Comparison of ENCODE assay signal across 34 cellular contexts in genomic region chr6:162344301-162344700, GRCh38.
"Had no signal": no experiment of that assay in that cellular context is flagged by ENCODE, and none has a peak within 500 bp of the region (broad histone marks: within the 10 kb centered on the region; RNA-seq: fewer than 3 reads in every experiment).

No MANE protein-coding gene starts in this region.

- H3K36me3 ChIP-seq: ascending aorta, esophagus squamous epithelium, lower lobe of right lung, neutrophil, sigmoid colon, thyroid gland, upper lobe of left lung, vagina, WERI-Rb-1 had no signal

- H3K36me3 Mint-ChIP-seq: natural killer cell treated with Interleukin-12 subunit alpha and Interleukin-12 subunit beta and Interleukin-15 and Interleukin-18, amount 100 ng/mL, for 72 hours; stimulated activated memory B cell treated with anti-CD40 and anti-IgM and Interleukin-4, amounts not matched to agents 10 μg/mL and 1 μg/mL and 100 μg/mL, for 72 hours had no signal

- H3K4me1 Mint-ChIP-seq: activated naive CD8-positive, alpha-beta T cell treated with anti-CD3 and anti-CD28 coated beads for 36 hours; stimulated activated memory B cell treated with anti-CD40 and anti-IgM and Interleukin-4, amounts not matched to agents 10 μg/mL and 1 μg/mL and 100 μg/mL, for 72 hours; stimulated activated naive CD8-positive, alpha-beta T cell treated with anti-CD3 and anti-CD28 coated beads, Interleukin-15, amount 100 ng/mL, for 72 hours had no signal

- H3K27ac Mint-ChIP-seq: activated naive CD4-positive, alpha-beta T cell treated with anti-CD3 and anti-CD28 coated beads for 36 hours; activated naive CD8-positive, alpha-beta T cell treated with anti-CD3 and anti-CD28 coated beads for 36 hours; activated T-helper 1 cell treated with anti-CD3 and anti-CD28 coated beads, Interleukin-12 subunit alpha, Interleukin-12 subunit beta, Interleukin-2, Interleukin-4 antibody, amounts not matched to agents 30 ng/mL and 10 ng/mL and 1 ng/mL, durations not matched to agents 14 hours and 24 hours and 36 hours; dendritic cell treated with granulocyte-macrophage colony-stimulating factor and Interleukin-4, amounts not matched to agents 40 ng/mL and 50 ng/mL, for 4 days; natural killer cell treated with Interleukin-12 subunit alpha and Interleukin-12 subunit beta and Interleukin-15 and Interleukin-18, amount 100 ng/mL, for 72 hours; stimulated activated memory B cell treated with anti-CD40 and anti-IgM and Interleukin-4, amounts not matched to agents 10 μg/mL and 1 μg/mL and 100 μg/mL, for 72 hours; stimulated activated naive CD8-positive, alpha-beta T cell treated with anti-CD3 and anti-CD28 coated beads, Interleukin-15, amount 100 ng/mL, for 72 hours; T-helper 1 cell treated with Interleukin-12 subunit alpha and Interleukin-12 subunit beta and Interleukin-4 antibody, amounts not matched to agents 30 μg/mL and 1 μg/mL, for 36 hours had no signal

- H3K27me3 ChIP-seq: ascending aorta, esophagus squamous epithelium, neutrophil, sigmoid colon, thyroid gland, upper lobe of left lung, vagina had no signal

- H3K4me2 ChIP-seq: smooth muscle cell had no signal

- H3K4me1 ChIP-seq: ascending aorta, lower lobe of right lung, sigmoid colon, thyroid gland, upper lobe of left lung, vagina had no signal

- H3K4me3 Mint-ChIP-seq: activated naive CD4-positive, alpha-beta T cell treated with anti-CD3 and anti-CD28 coated beads for 36 hours; activated naive CD8-positive, alpha-beta T cell treated with anti-CD3 and anti-CD28 coated beads for 36 hours; activated T-helper 1 cell treated with anti-CD3 and anti-CD28 coated beads, Interleukin-12 subunit alpha, Interleukin-12 subunit beta, Interleukin-2, Interleukin-4 antibody, amounts not matched to agents 30 ng/mL and 10 ng/mL and 1 ng/mL, durations not matched to agents 14 hours and 24 hours and 36 hours; dendritic cell treated with granulocyte-macrophage colony-stimulating factor and Interleukin-4, amounts not matched to agents 40 ng/mL and 50 ng/mL, for 4 days; natural killer cell treated with Interleukin-12 subunit alpha and Interleukin-12 subunit beta and Interleukin-15 and Interleukin-18, amount 100 ng/mL, for 72 hours; stimulated activated memory B cell treated with anti-CD40 and anti-IgM and Interleukin-4, amounts not matched to agents 10 μg/mL and 1 μg/mL and 100 μg/mL, for 72 hours; stimulated activated naive CD8-positive, alpha-beta T cell treated with anti-CD3 and anti-CD28 coated beads, Interleukin-15, amount 100 ng/mL, for 72 hours; T-helper 1 cell treated with Interleukin-12 subunit alpha and Interleukin-12 subunit beta and Interleukin-4 antibody, amounts not matched to agents 30 μg/mL and 1 μg/mL, for 36 hours had no signal

- DNase-seq: activated CD4-positive, alpha-beta T cell treated with anti-CD3 and anti-CD28 coated beads for 48 hours; activated CD4-positive, alpha-beta T cell treated with anti-CD3 and anti-CD28 coated beads, Interleukin-2, amount 50 U/mL, for 48 hours; activated CD8-positive, alpha-beta memory T cell treated with anti-CD3 and anti-CD28 coated beads for 24 hours; activated effector memory CD4-positive, alpha-beta T cell treated with anti-CD3 and anti-CD28 coated beads, Interleukin-2, amount 50 U/mL, for 16 hours; activated naive CD4-positive, alpha-beta T cell treated with anti-CD3 and anti-CD28 coated beads for 36 hours; activated naive CD8-positive, alpha-beta T cell treated with anti-CD3 and anti-CD28 coated beads for 36 hours; central memory CD4-positive, alpha-beta T cell; effector CD4-positive, alpha-beta T cell; esophagus squamous epithelium; head of caudate nucleus; hippocampal formation; lower lobe of right lung; mucosa of descending colon; sigmoid colon; stimulated activated CD4-positive, alpha-beta T cell treated with anti-CD3 and anti-CD28 coated beads, Interleukin-1b, Interleukin-23, amount 100 ng/mL, for 48 hours; stimulated activated CD4-positive, alpha-beta T cell treated with anti-CD3 and anti-CD28 coated beads, Interleukin-4, amount 100 ng/mL, for 4 hours; stimulated activated CD8-positive, alpha-beta memory T cell treated with anti-CD3 and anti-CD28 coated beads, Interleukin-4, amount 100 ng/mL, for 48 hours; stimulated activated naive CD8-positive, alpha-beta T cell treated with anti-CD3 and anti-CD28 coated beads, Interleukin-15, amount 100 ng/mL, for 72 hours; SW 1271; T-helper 9 cell; thyroid gland; upper lobe of left lung; WERI-Rb-1 had no signal

- ATAC-seq: activated CD4-positive, CD25-positive, alpha-beta regulatory T cell treated with anti-CD3 and anti-CD28 coated beads, Interleukin-2, amount 50 U/mL, for 24 hours; lower lobe of right lung; mucosa of descending colon; natural killer cell treated with Interleukin-12 subunit alpha and Interleukin-12 subunit beta and Interleukin-15 and Interleukin-18, amount 100 ng/mL, for 72 hours; stimulated activated memory B cell treated with anti-CD40 and anti-IgM and Interleukin-4, amounts not matched to agents 10 μg/mL and 1 μg/mL and 100 μg/mL, for 72 hours; stimulated activated naive CD8-positive, alpha-beta T cell treated with anti-CD3 and anti-CD28 coated beads, Interleukin-15, amount 100 ng/mL, for 72 hours had no signal

- H3K27me3 Mint-ChIP-seq: activated naive CD8-positive, alpha-beta T cell treated with anti-CD3 and anti-CD28 coated beads for 36 hours; brain; dendritic cell treated with granulocyte-macrophage colony-stimulating factor and Interleukin-4, amounts not matched to agents 40 ng/mL and 50 ng/mL, for 4 days; natural killer cell treated with Interleukin-12 subunit alpha and Interleukin-12 subunit beta and Interleukin-15 and Interleukin-18, amount 100 ng/mL, for 72 hours; stimulated activated memory B cell treated with anti-CD40 and anti-IgM and Interleukin-4, amounts not matched to agents 10 μg/mL and 1 μg/mL and 100 μg/mL, for 72 hours; stimulated activated naive CD8-positive, alpha-beta T cell treated with anti-CD3 and anti-CD28 coated beads, Interleukin-15, amount 100 ng/mL, for 72 hours had no signal

- H3K27ac ChIP-seq: ascending aorta, esophagus squamous epithelium, lower lobe of right lung, neutrophil, sigmoid colon, thyroid gland, upper lobe of left lung, vagina, WERI-Rb-1 had no signal

- H3K9me3 Mint-ChIP-seq: activated naive CD4-positive, alpha-beta T cell treated with anti-CD3 and anti-CD28 coated beads for 36 hours; stimulated activated memory B cell treated with anti-CD40 and anti-IgM and Interleukin-4, amounts not matched to agents 10 μg/mL and 1 μg/mL and 100 μg/mL, for 72 hours had no signal

- H3K9me3 ChIP-seq: ascending aorta, esophagus squamous epithelium, lower lobe of right lung, mucosa of descending colon, neutrophil, sigmoid colon, thyroid gland, upper lobe of left lung, vagina had no signal

- H3K4me3 ChIP-seq: ascending aorta, esophagus squamous epithelium, lower lobe of right lung, mucosa of descending colon, sigmoid colon, smooth muscle cell, thyroid gland, upper lobe of left lung, vagina had no signal
